18 cellular contexts compared by ENCODE assay signal in genomic region chr5:1681955-1682354, GRCh38.
DNase-seq lines count a peak whose midpoint lies in the region; ATAC-seq and TF ChIP-seq lines count a peak whose summit lies in the region.
"Had no signal": no experiment of that assay in that cellular context is flagged by ENCODE, and none has a peak within 500 bp of the region (broad histone marks: within the 10 kb centered on the region; RNA-seq: fewer than 3 reads in every experiment).

No MANE protein-coding gene starts in this region.

- H3K27me3 ChIP-seq in H7 (ENCODE audit: control insufficient read depth, insufficient read depth, low read length): no peaks in the 10 kb centered on the region
- H3K27me3 ChIP-seq in WERI-Rb-1 (ENCODE audit: insufficient read depth, low read depth, severe bottlenecking): peaks cover 70% of the 10 kb centered on the region
- H3K27me3 ChIP-seq in right cardiac atrium (ENCODE audit: control insufficient read depth, insufficient read depth): no peaks in the 10 kb centered on the region
- H3K27me3 ChIP-seq: BLaER1 had no signal

- WGBS in right cardiac atrium: 51% methylated on average over 7 of the region's 7 CpGs

- no peak for ATAC-seq in GM18870 (IDR thresholded peaks at IDR 0.05; ENCODE audit: unreplicated experiment)
- no peak for ATAC-seq in HG02623 (IDR thresholded peaks at IDR 0.05; ENCODE audit: unreplicated experiment)
- no peak for ATAC-seq in right cardiac atrium
- ATAC-seq: SK-N-SH treated with all-trans-retinoic acid at 6 μM for 48 hours had no signal

- no peaks in the 10 kb centered on the region for H3K4me1 ChIP-seq in right cardiac atrium (ENCODE audit: control insufficient read depth, insufficient read depth, low read length)

- DNase-seq in H7 (peak; percentile 42), NAMALWA (ENCODE audit: low spot score) (peak; percentile 52), WERI-Rb-1 (peak; percentile 16), mesenteric fat pad (ENCODE audit: low spot score) (peak; percentile 24), right cardiac atrium (no peak), GM19238 (ENCODE audit: insufficient read length, low spot score) (no peak)
- DNase-seq: CD4-positive, alpha-beta T cell; GOT3; MG63; NCI-H1694 treated with DMSO at 0.1 percent for 48 hours; NCI-H2081; NCI-H2227 treated with DMSO at 0.1 percent for 48 hours; NCI-H526 treated with DMSO at 0.1 percent for 48 hours; T-helper 2 cell had no signal

- no peaks in the 10 kb centered on the region for H3K36me3 ChIP-seq in H7 (replicated peaks; ENCODE audit: control insufficient read depth, insufficient read depth, low read length)
- no peaks in the 10 kb centered on the region for H3K36me3 ChIP-seq in WERI-Rb-1
- H3K36me3 ChIP-seq: BLaER1, MG63 had no signal

- peaks cover 14% of the 10 kb centered on the region for H3K9me3 ChIP-seq in WERI-Rb-1 (ENCODE audit: severe bottlenecking)
- H3K9me3 ChIP-seq in right cardiac atrium (ENCODE audit: control insufficient read depth, low read length): no peaks in the 10 kb centered on the region

- H3K4me3 ChIP-seq in H7 (ENCODE audit: insufficient read depth, low read depth, low read length) (no peak overlapping the region), WERI-Rb-1 (ENCODE audit: low read depth, low read length) (no peak overlapping the region), right cardiac atrium (ENCODE audit: low read length) (no peak overlapping the region)
- H3K4me3 ChIP-seq: BLaER1, MG63 had no signal

- H3K27ac ChIP-seq in WERI-Rb-1 (no peak overlapping the region), right cardiac atrium (ENCODE audit: low read length) (no peak overlapping the region)
- H3K27ac ChIP-seq: BLaER1 had no signal

- intact Hi-C loops in right cardiac atrium (cut with DNase I): no loop called here

- peak; percentile 24; the same call in 1 of the 2 replicates for TF ChIP-seq CTCF in WERI-Rb-1 (IDR thresholded peaks at IDR 0.05; ENCODE audit: low read depth, low read length)

Comparison
In these comparisons a context has a peak if more than half of its experiments do, and no peak if none do; other contexts are left out.
1. DNase-seq: peak in H7 (single experiment), NAMALWA (single experiment), WERI-Rb-1 (single experiment) and mesenteric fat pad (single experiment); none in right cardiac atrium (0 of 3) and GM19238 (single experiment).